In the genomic region with DNA sequence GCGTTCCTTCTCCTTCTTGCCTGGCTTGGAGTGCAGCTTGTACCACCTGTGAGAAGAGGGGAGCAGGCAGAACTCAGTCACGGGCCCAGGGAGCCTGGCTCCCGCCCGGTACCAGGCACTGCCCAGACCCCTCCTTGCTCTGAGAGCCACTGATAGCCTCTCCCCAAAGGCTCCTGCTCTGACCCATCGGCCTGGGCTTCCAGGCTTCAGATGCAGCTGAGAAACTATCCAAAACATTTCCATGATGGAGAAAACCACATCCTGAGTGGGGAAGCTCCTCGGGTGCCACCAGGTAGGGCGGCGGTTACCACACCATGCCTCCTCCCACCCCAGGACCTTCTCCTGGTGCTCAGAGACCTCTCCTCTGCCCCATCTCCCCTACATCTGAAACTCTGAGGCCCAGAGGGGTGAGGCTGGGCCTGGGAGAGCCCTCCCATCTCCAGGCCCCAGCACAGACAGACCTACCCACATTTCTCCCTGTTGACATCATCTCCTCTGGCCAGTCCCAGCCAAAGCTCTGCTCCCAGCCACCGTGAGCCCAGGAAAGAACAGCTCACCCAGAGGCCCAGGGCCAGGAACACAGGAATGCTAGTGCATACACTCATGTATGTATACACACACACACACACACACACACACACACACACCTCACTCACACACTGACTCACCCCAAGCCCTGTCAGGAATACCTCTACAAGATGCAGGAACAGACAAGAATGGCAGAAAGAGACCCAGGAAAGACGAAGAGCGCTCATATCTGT, we compare ENCODE assay signal across 11 cellular contexts. TPM values are rescaled to one million over a fixed set of nuclear protein-coding genes. Genes with fewer than 3 reads are reported as not detected.
DNase-seq lines count a peak whose midpoint lies in the region; ATAC-seq and TF ChIP-seq lines count a peak whose summit lies in the region.
"Had no signal": no experiment of that assay in that cellular context is flagged by ENCODE, and none has a peak within 500 bp of the region (broad histone marks: within the 10 kb centered on the region; RNA-seq: fewer than 3 reads in every experiment).

No MANE protein-coding gene starts in this region.

- H3K4me3 ChIP-seq in BJ (ENCODE audit: low read depth, low read length) (no peak overlapping the region), SK-N-SH (ENCODE audit: low read depth in 2 of 2, low read length in 1 of 2) (no peak overlapping the region), parathyroid adenoma (ENCODE audit: low read depth, low read length) (no peak overlapping the region), OCI-LY7 (ENCODE audit: low read depth, low read length, poor library complexity, severe bottlenecking) (no peak overlapping the region)

- no TSS peak for BruUV-seq in OCI-LY7 (replicated peaks; lab: Mats Ljungman, UMichigan)

- H3K4me2 ChIP-seq in SK-N-SH (peak overlapping the region; percentile 65), parathyroid adenoma (ENCODE audit: low read length) (peak overlapping the region; percentile 32), OCI-LY7 (ENCODE audit: low read length) (no peak overlapping the region)

- CTCF ChIA-PET in BJ (lab: Yijun Ruan, JAX) (interaction anchor here (1.1 to 17.5 kb wide), 9 partner anchors 15 to 195 kb away, joined by 3 to 326 read pairs (median 21); no protein-coding TSS in a partner anchor), SK-N-SH (lab: Yijun Ruan, JAX) (interaction anchor here (1.0 to 21.6 kb wide), 6 partner anchors 10 to 196 kb away, joined by 4 to 267 read pairs (median 7); no protein-coding TSS in a partner anchor), OCI-LY7 (lab: Charles Lee; ENCODE audit: unreplicated experiment) (no interaction called here)

- TF ChIP-seq EP300 in SK-N-SH (IDR thresholded peaks at IDR 0.05; ENCODE audit: borderline replicate concordance in 1 of 2, low read depth in 1 of 2, low read length in 1 of 2): no peak

- H3K27ac ChIP-seq in SK-N-SH (ENCODE audit: low read depth in 2 of 2, low read length in 1 of 2) (peak overlapping the region; percentile 11 to 93; a peak in 2 of 4 replicates), parathyroid adenoma (peak overlapping the region; percentile 94), OCI-LY7 (ENCODE audit: low read depth, low read length, poor library complexity, severe bottlenecking) (no peak overlapping the region)

- H3K9me3 ChIP-seq in SK-N-SH: no peaks in the 10 kb centered on the region
- no peaks in the 10 kb centered on the region for H3K9me3 ChIP-seq in parathyroid adenoma (ENCODE audit: control insufficient read depth, low read length)
- no peaks in the 10 kb centered on the region for H3K9me3 ChIP-seq in OCI-LY7 (ENCODE audit: low read length)

- intact Hi-C loops in OCI-LY7 (cut with micrococcal nuclease; ENCODE audit: unreplicated experiment): no loop called here

- H3K4me1 ChIP-seq in SK-N-SH (ENCODE audit: control insufficient read depth in 1 of 2, insufficient read depth in 2 of 2, low read depth in 1 of 2, low read length in 1 of 2) (peaks cover 20 to 33% of the 10 kb centered on the region in 2 experiments; a peak in 2 of 4 replicates), parathyroid adenoma (peaks cover 92% of the 10 kb centered on the region), OCI-LY7 (ENCODE audit: insufficient read depth, low read length, poor library complexity, severe bottlenecking) (no peaks in the 10 kb centered on the region)

- ATAC-seq in HG03521 (IDR thresholded peaks at IDR 0.05; ENCODE audit: unreplicated experiment): no peak

- peaks cover 13% of the 10 kb centered on the region for H3F3A ChIP-seq in SK-N-SH (replicated peaks; ENCODE audit: insufficient read depth)

- WGBS in SK-N-SH (ENCODE audit: low lambda C conversion rate): 75% methylated on average over 9 of the region's 11 CpGs

- peaks cover 53% of the 10 kb centered on the region for H4K20me1 ChIP-seq in SK-N-SH (ENCODE audit: insufficient read depth)
- H4K20me1 ChIP-seq in OCI-LY7 (ENCODE audit: insufficient read depth, low read length): no peaks in the 10 kb centered on the region

- POLR2A ChIA-PET in BJ (lab: Charles Lee) (no interaction called here), SK-N-SH (lab: Yijun Ruan, JAX) (no interaction called here), OCI-LY7 (lab: Charles Lee) (no interaction called here)

- DNase-seq in BJ (ENCODE audit: low read depth): peak; percentile 95
- no peak for DNase-seq in SK-N-SH
- peak; percentile 92 for DNase-seq in fibroblast of the conjunctiva (ENCODE audit: low read depth)
- no peak for DNase-seq in OCI-LY7 (ENCODE audit: low spot score)
- no peak for DNase-seq in cerebellar nuclear complex (lab: John Stamatoyannopoulos, UW)
- DNase-seq in pons (ENCODE audit: low spot score): no peak
- DNase-seq: activated CD4-positive, alpha-beta T cell treated with anti-CD3 and anti-CD28 coated beads, Interleukin-2, amount 50 U/mL, for 4 hours; erythroblast; stimulated activated CD4-positive, alpha-beta T cell treated with anti-CD3 and anti-CD28 coated beads, Interleukin-4, amount 100 ng/mL, for 4 hours had no signal

- H3K36me3 ChIP-seq in BJ (ENCODE audit: control insufficient read depth, insufficient read depth, low read length): peaks cover 25% of the 10 kb centered on the region
- H3K36me3 ChIP-seq in SK-N-SH (replicated peaks in 1 of 2; ENCODE audit: control insufficient read depth in 1 of 2, insufficient read depth in 2 of 2, low read length in 1 of 2): peaks cover 0 to 21% of the 10 kb centered on the region in 2 experiments
- H3K36me3 ChIP-seq in parathyroid adenoma (ENCODE audit: control insufficient read depth, insufficient read depth, low read length): no peaks in the 10 kb centered on the region
- H3K36me3 ChIP-seq in OCI-LY7 (ENCODE audit: insufficient read depth, low read length): no peaks in the 10 kb centered on the region

- TF ChIP-seq RAD21 in SK-N-SH (IDR thresholded peaks at IDR 0.05; ENCODE audit: low read length): no peak

- H2AFZ ChIP-seq in SK-N-SH (ENCODE audit: low read depth): no peak overlapping the region
- H2AFZ ChIP-seq in parathyroid adenoma: no peak overlapping the region
- no peak overlapping the region for H2AFZ ChIP-seq in OCI-LY7 (ENCODE audit: low read length)

- H3K79me2 ChIP-seq in SK-N-SH (ENCODE audit: insufficient read depth) (peaks cover 95% of the 10 kb centered on the region), parathyroid adenoma (peaks cover 92% of the 10 kb centered on the region), OCI-LY7 (ENCODE audit: insufficient read depth, low read depth, low read length) (no peaks in the 10 kb centered on the region)

- TF ChIP-seq CTCF in BJ (IDR thresholded peaks at IDR 0.05; ENCODE audit: insufficient read depth, low read depth, low read length): no peak
- no peak for TF ChIP-seq CTCF in SK-N-SH (IDR thresholded peaks at IDR 0.05)
- TF ChIP-seq CTCF in parathyroid adenoma (IDR thresholded peaks at IDR 0.05): no peak
- no peak for TF ChIP-seq CTCF in OCI-LY7 (conservative IDR thresholded peaks at IDR 0.05; ENCODE audit: low read length)

- H3K9me2 ChIP-seq in SK-N-SH (no peaks in the 10 kb centered on the region), OCI-LY7 (ENCODE audit: insufficient read depth, low read length) (no peaks in the 10 kb centered on the region)

- H3K9ac ChIP-seq in SK-N-SH: peak overlapping the region; percentile 72
- no peak overlapping the region for H3K9ac ChIP-seq in parathyroid adenoma

- H3K27me3 ChIP-seq in BJ (ENCODE audit: control insufficient read depth, insufficient read depth, low read length): no peaks in the 10 kb centered on the region
- no peaks in the 10 kb centered on the region for H3K27me3 ChIP-seq in SK-N-SH (ENCODE audit: insufficient read depth)
- H3K27me3 ChIP-seq in parathyroid adenoma (ENCODE audit: control insufficient read depth, insufficient read depth, low read length): no peaks in the 10 kb centered on the region

TF ChIP-seq in SK-N-SH, 30 proteins besides CTCF, POLR2A, EP300 and RAD21 (continues in another document):
- TF ChIP-seq CHD2 (IDR thresholded peaks at IDR 0.05; ENCODE audit: low read length, partially characterized antibody): no peak
- TF ChIP-seq, protein P1, sequence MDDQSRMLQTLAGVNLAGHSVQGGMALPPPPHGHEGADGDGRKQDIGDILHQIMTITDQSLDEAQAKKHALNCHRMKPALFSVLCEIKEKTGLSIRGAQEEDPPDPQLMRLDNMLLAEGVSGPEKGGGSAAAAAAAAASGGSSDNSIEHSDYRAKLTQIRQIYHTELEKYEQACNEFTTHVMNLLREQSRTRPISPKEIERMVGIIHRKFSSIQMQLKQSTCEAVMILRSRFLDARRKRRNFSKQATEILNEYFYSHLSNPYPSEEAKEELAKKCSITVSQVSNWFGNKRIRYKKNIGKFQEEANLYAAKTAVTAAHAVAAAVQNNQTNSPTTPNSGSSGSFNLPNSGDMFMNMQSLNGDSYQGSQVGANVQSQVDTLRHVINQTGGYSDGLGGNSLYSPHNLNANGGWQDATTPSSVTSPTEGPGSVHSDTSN (IDR thresholded peaks at IDR 0.05): peak; percentile 77
- peak; percentile 81 for TF ChIP-seq NFIC (IDR thresholded peaks at IDR 0.05; ENCODE audit: borderline replicate concordance)
- peak; percentile 72 for TF ChIP-seq TCF12 (IDR thresholded peaks at IDR 0.05)
- TF ChIP-seq TEAD4 (IDR thresholded peaks at IDR 0.05; ENCODE audit: borderline replicate concordance, insufficient read depth): peak; percentile 55; the same call in 1 of the 2 replicates
- TF ChIP-seq, protein P2, sequence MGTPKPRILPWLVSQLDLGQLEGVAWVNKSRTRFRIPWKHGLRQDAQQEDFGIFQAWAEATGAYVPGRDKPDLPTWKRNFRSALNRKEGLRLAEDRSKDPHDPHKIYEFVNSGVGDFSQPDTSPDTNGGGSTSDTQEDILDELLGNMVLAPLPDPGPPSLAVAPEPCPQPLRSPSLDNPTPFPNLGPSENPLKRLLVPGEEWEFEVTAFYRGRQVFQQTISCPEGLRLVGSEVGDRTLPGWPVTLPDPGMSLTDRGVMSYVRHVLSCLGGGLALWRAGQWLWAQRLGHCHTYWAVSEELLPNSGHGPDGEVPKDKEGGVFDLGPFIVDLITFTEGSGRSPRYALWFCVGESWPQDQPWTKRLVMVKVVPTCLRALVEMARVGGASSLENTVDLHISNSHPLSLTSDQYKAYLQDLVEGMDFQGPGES (IDR thresholded peaks at IDR 0.05; ENCODE audit: low read depth, low read length): no peak
- peak; percentile 91 for TF ChIP-seq FOSL2 (IDR thresholded peaks at IDR 0.05; ENCODE audit: borderline replicate concordance, low read depth)

RNA-seq across cellular contexts. Expression of a gene that starts 17.9 kb away (rescaled TPM):
- polyA plus RNA-seq in BJ (2011; rRNA removed): 10.8 and 11.5 TPM in 2 replicates
- polyA minus RNA-seq in BJ (2011; rRNA and poly(A)+ RNA removed): 13.8 and 22.9 TPM in 2 replicates
- polyA plus RNA-seq in SK-N-SH (2012; rRNA removed): 9.9 and 11.0 TPM in 2 replicates
- polyA plus RNA-seq in SK-N-SH (2012; cell fraction: cytosol; rRNA removed): 4.5 and 6.4 TPM in 2 replicates
- 36.2 and 48.1 TPM in 2 replicates for polyA plus RNA-seq in SK-N-SH (2012; cell fraction: nucleus; rRNA removed)
- total RNA-seq in OCI-LY7 (2014; rRNA removed; shearing (Covaris generic)): 4.5 and 7.8 TPM in 2 replicates
- 9.9 and 10.5 TPM in 2 replicates for total RNA-seq in OCI-LY7 (2022)

RNA-seq across cellular contexts. Expression of a gene that starts 23.3 kb away (rescaled TPM):
- polyA plus RNA-seq in BJ (2011; rRNA removed) (42.5 and 52.0 TPM in 2 replicates), SK-N-SH (2012; rRNA removed) (16.4 and 17.1 TPM in 2 replicates)
- 40.6 and 48.1 TPM in 2 replicates for polyA minus RNA-seq in BJ (2011; rRNA and poly(A)+ RNA removed)
- 12.4 and 17.2 TPM in 2 replicates for polyA plus RNA-seq in SK-N-SH (2012; cell fraction: cytosol; rRNA removed)
- 19.9 and 24.8 TPM in 2 replicates for polyA plus RNA-seq in SK-N-SH (2012; cell fraction: nucleus; rRNA removed)
- 0.05 and 0.13 TPM in 2 replicates for total RNA-seq in OCI-LY7 (2014; rRNA removed; shearing (Covaris generic))
- 0.66 TPM in 1 of 2 replicates, not detected in the other for total RNA-seq in OCI-LY7 (2022)

Comparison
In these comparisons a context has a peak if more than half of its experiments do, and no peak if none do; other contexts are left out.
1. DNase-seq: peak in BJ (single experiment) and fibroblast of the conjunctiva (single experiment); none in SK-N-SH (single experiment), OCI-LY7 (single experiment), cerebellar nuclear complex (0 of 2) and pons (single experiment).